Comparison of ENCODE assay signal across 20 cellular contexts in the genomic region with DNA sequence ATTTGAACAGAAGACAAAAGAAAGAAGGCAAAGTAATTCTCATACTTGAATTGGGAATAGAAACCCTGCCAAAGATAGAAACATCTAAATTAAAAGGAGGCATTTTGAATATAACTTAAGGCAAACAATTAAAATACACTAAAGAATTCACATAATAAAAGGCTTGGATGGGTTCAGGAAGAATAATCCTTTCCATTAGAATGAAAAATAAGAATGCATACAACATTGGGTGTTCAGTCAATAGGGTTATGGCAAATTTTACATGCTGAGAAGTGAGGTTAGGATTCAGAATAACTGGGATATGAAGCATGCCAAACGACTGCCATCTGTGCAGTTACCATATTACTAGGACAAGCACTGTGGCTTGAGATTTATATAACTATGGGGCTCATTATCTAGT.
DNase-seq lines count a peak whose midpoint lies in the region; ATAC-seq, FAIRE-seq and TF ChIP-seq lines count a peak whose summit lies in the region.
"Had no signal": no experiment of that assay in that cellular context is flagged by ENCODE, and none has a peak within 500 bp of the region (broad histone marks: within the 10 kb centered on the region; RNA-seq: fewer than 3 reads in every experiment).

No MANE protein-coding gene starts in this region.

- TF ChIP-seq CTCF in GM12878 (IDR thresholded peaks at IDR 0.05 in 2 of 3, conservative IDR thresholded peaks at IDR 0.05 in 1 of 3; ENCODE audit: control insufficient read depth in 2 of 3, extremely low read depth in 1 of 3, insufficient read depth in 1 of 3, low read depth in 3 of 3, low read length in 3 of 3) (no peak), body of pancreas (IDR thresholded peaks at IDR 0.05) (no peak), osteocyte (IDR thresholded peaks at IDR 0.05) (no peak)

- no peaks in the 10 kb centered on the region for H3K36me3 Mint-ChIP-seq in osteocyte (ENCODE audit: unreplicated experiment)
- H3K36me3 Mint-ChIP-seq: CD4-positive, CD25-positive, alpha-beta regulatory T cell; CD8-positive, alpha-beta memory T cell had no signal

- SMC1A ChIA-PET in GM12878 (lab: Charles Lee; ENCODE audit: uncharacterized antibody, unreplicated experiment): interaction anchor here (0.6 to 0.7 kb wide), 2 partner anchors 77 to 1237 kb away, joined by 3 to 4 read pairs; no protein-coding TSS in a partner anchor

- H3K4me3 ChIP-seq in GM12878 (no peak overlapping the region), body of pancreas (no peak overlapping the region)
- H3K4me3 ChIP-seq: K562 had no signal

- H3K27ac ChIP-seq in GM12878 (ENCODE audit: control insufficient read depth, insufficient read depth) (no peak overlapping the region), body of pancreas (no peak overlapping the region)

- no peaks in the 10 kb centered on the region for H3K27me3 Mint-ChIP-seq in osteocyte (ENCODE audit: unreplicated experiment)
- H3K27me3 Mint-ChIP-seq: CD4-positive, CD25-positive, alpha-beta regulatory T cell; CD8-positive, alpha-beta memory T cell had no signal

- in situ Hi-C loops in GM12878 (cut with MboI): no loop called here

- POLR2A ChIA-PET in GM12878 (lab: Charles Lee): no interaction called here

- H3K9me3 ChIP-seq in GM12878 (replicated peaks; ENCODE audit: control insufficient read depth, insufficient read depth, low read length): no peaks in the 10 kb centered on the region; the same call in 2 of the 3 replicates
- no peaks in the 10 kb centered on the region for H3K9me3 ChIP-seq in body of pancreas

- 6% methylated on average over 1 of the region's 1 CpG for WGBS in GM12878 (ENCODE audit: insufficient coverage, insufficient replicate concordance, low lambda C conversion rate, missing lambda C conversion rate)
- 25 to 45% methylated on average over 1 of the region's 1 CpG for WGBS in body of pancreas, 2 donors

- CTCF ChIA-PET in GM12878 (lab: Yijun Ruan, JAX): no interaction called here

- no peak for TF ChIP-seq EP300 in GM12878 (IDR thresholded peaks at IDR 0.05; ENCODE audit: borderline replicate concordance in 1 of 2, control insufficient read depth in 1 of 2, low read depth in 2 of 2, low read length in 2 of 2)

- H3K9ac ChIP-seq in GM12878 (ENCODE audit: control insufficient read depth, insufficient read depth, low read length): no peak overlapping the region

- H3K79me2 ChIP-seq in GM12878 (ENCODE audit: control insufficient read depth, insufficient read depth, low read length): no peaks in the 10 kb centered on the region

- H3K36me3 ChIP-seq in GM12878 (ENCODE audit: control insufficient read depth in 2 of 2, insufficient read depth in 2 of 2, low read length in 1 of 2) (no peaks in the 10 kb centered on the region), body of pancreas (replicated peaks in 1 of 2; ENCODE audit: insufficient read depth in 1 of 2, low read depth in 2 of 2) (no peaks in the 10 kb centered on the region)

- no peaks in the 10 kb centered on the region for H4K20me1 ChIP-seq in GM12878 (ENCODE audit: control insufficient read depth, insufficient read depth)

- no peak for FAIRE-seq in GM12878 (lab: Jason Lieb, UNC)
- FAIRE-seq: HTR-8/SVneo, K562 had no signal

- peak; percentile 5 for DNase-seq in NCI-H1694 treated with DMSO at 0.1 percent for 48 hours (lab: John Stamatoyannopoulos, UW)
- DNase-seq in NCI-H1694 (lab: John Stamatoyannopoulos, UW): no peak
- no peak for DNase-seq in GM12878 (ENCODE audit: low read depth, low spot score)
- DNase-seq in NOMO-1 treated with DMSO at 0.1 percent for 48 hours (lab: John Stamatoyannopoulos, UW; ENCODE audit: unreplicated experiment): no peak
- no peak for DNase-seq in body of pancreas
- no peak for DNase-seq in amygdala (lab: John Stamatoyannopoulos, UW)
- no peak for DNase-seq in osteocyte (ENCODE audit: extremely low spot score, unreplicated experiment)
- DNase-seq: 8988T; C1 segment of cervical spinal cord; CD4-positive, CD25-positive, alpha-beta regulatory T cell; CD8-positive, alpha-beta memory T cell; COR-L47; DMS153; DMS79; GF-D8; HCEC 1CT; IMR-90 had no signal

- no peak overlapping the region for H3K4me2 ChIP-seq in GM12878 (ENCODE audit: control insufficient read depth, insufficient read depth)

- no peak overlapping the region for H3K4me3 Mint-ChIP-seq in osteocyte (ENCODE audit: unreplicated experiment)
- H3K4me3 Mint-ChIP-seq: CD4-positive, CD25-positive, alpha-beta regulatory T cell; CD8-positive, alpha-beta memory T cell had no signal

- H3K27ac Mint-ChIP-seq in osteocyte (ENCODE audit: unreplicated experiment): no peak overlapping the region
- H3K27ac Mint-ChIP-seq: CD4-positive, CD25-positive, alpha-beta regulatory T cell; CD8-positive, alpha-beta memory T cell had no signal

- TF ChIP-seq RAD21 in GM12878 (IDR thresholded peaks at IDR 0.05; ENCODE audit: insufficient read depth, low read depth, low read length): no peak

- peak; percentile 32 for ATAC-seq in HG02885 (IDR thresholded peaks at IDR 0.05; ENCODE audit: poor library complexity, unreplicated experiment)
- ATAC-seq in GM12878: peak; percentile 16; the same call in 1 of the 3 replicates
- ATAC-seq in body of pancreas: no peak
- ATAC-seq: K562 had no signal

- peaks cover 20% of the 10 kb centered on the region for H3K9me3 Mint-ChIP-seq in osteocyte (ENCODE audit: unreplicated experiment)

- intact Hi-C loops in GM12878 (cut with micrococcal nuclease; ENCODE audit: unreplicated experiment): loop anchor here (10.0 kb wide), 1 partner anchor 61 kb away; no protein-coding TSS in a partner anchor
- intact Hi-C loops in body of pancreas (cut with DNase I): no loop called here

- H3K4me1 Mint-ChIP-seq in osteocyte (ENCODE audit: unreplicated experiment): no peaks in the 10 kb centered on the region
- H3K4me1 Mint-ChIP-seq: CD4-positive, CD25-positive, alpha-beta regulatory T cell; CD8-positive, alpha-beta memory T cell had no signal

- no TSS peak for BruUV-seq in GM12878 (replicated peaks; lab: Mats Ljungman, UMichigan)

- no peak for TF ChIP-seq POLR2A in GM12878 (IDR thresholded peaks at IDR 0.05; ENCODE audit: low read depth, low read length)
- TF ChIP-seq POLR2A in body of pancreas (IDR thresholded peaks at IDR 0.05): no peak

- H3K4me1 ChIP-seq in GM12878 (ENCODE audit: control insufficient read depth, insufficient read depth, low read length) (no peaks in the 10 kb centered on the region), body of pancreas (no peaks in the 10 kb centered on the region)

- RAD21 ChIA-PET in GM12878 (lab: Charles Lee; ENCODE audit: unreplicated experiment): no interaction called here

- no peak overlapping the region for H2AFZ ChIP-seq in GM12878 (ENCODE audit: control insufficient read depth, low read depth, low read length)

- no peaks in the 10 kb centered on the region for H3K27me3 ChIP-seq in GM12878 (replicated peaks in 1 of 2; ENCODE audit: control insufficient read depth in 2 of 2, insufficient read depth in 2 of 2, low read length in 1 of 2)
- H3K27me3 ChIP-seq in body of pancreas: no peaks in the 10 kb centered on the region

TF ChIP-seq in GM12878, 131 proteins besides CTCF, POLR2A, EP300 and RAD21 (continues in another document):
- TF ChIP-seq SIN3A (IDR thresholded peaks at IDR 0.05; ENCODE audit: low read depth, low read length) (no peak), BACH1 (IDR thresholded peaks at IDR 0.05; ENCODE audit: borderline replicate concordance) (no peak), ZNF592 (IDR thresholded peaks at IDR 0.05) (no peak)
- TF ChIP-seq, protein P1, sequence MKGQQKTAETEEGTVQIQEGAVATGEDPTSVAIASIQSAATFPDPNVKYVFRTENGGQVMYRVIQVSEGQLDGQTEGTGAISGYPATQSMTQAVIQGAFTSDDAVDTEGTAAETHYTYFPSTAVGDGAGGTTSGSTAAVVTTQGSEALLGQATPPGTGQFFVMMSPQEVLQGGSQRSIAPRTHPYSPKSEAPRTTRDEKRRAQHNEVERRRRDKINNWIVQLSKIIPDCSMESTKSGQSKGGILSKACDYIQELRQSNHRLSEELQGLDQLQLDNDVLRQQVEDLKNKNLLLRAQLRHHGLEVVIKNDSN (IDR thresholded peaks at IDR 0.05; ENCODE audit: borderline replicate concordance, extremely low read length, insufficient read depth, low read depth, low read length): no peak
